ENCODE assay signal across 10 cellular contexts in the genomic region with DNA sequence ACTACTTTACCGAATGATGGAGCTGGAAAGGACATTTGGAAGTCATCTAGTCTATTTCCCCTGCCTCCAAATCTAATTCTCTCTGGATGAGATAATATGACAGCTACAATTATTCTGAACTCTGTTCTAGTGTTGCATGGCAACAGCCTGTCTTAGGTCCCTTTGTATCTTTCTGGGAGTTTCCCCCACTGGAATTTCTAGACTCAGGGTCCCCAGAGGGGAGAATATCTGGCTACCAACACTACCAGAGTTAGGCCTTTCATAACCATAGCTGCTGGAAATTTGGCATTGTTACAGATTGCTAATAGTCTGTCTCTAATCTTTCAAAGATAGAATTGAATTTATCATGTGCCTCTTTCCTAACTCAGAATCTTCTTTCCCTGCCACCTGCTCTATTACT. TPM values are rescaled to one million over a fixed set of nuclear protein-coding genes. Genes with fewer than 3 reads are reported as not detected.
DNase-seq lines count a peak whose midpoint lies in the region; ATAC-seq and TF ChIP-seq lines count a peak whose summit lies in the region.
"Had no signal": no experiment of that assay in that cellular context is flagged by ENCODE, and none has a peak within 500 bp of the region (broad histone marks: within the 10 kb centered on the region; RNA-seq: fewer than 3 reads in every experiment).

No MANE protein-coding gene starts in this region.

- CTCF ChIA-PET in activated CD4-positive, alpha-beta T cell treated with anti-CD3 and anti-CD28 coated beads, Interleukin-2, amount 10 ng/mL, durations not matched to agents 7 days and 5 days (lab: Charles Lee): interaction anchor here (0.9 to 6.4 kb wide), 5 partner anchors 8 to 76 kb away, joined by 3 to 58 read pairs (median 5); no protein-coding TSS in a partner anchor
- CTCF ChIA-PET in activated CD8-positive, alpha-beta T cell treated with anti-CD3 and anti-CD28 coated beads, Interleukin-2, amount 10 ng/mL, durations not matched to agents 7 days and 5 days (lab: Charles Lee): interaction anchor here (0.8 to 3.3 kb wide), 10 partner anchors 15 to 314 kb away, joined by 3 to 18 read pairs (median 4); no protein-coding TSS in a partner anchor

- peak overlapping the region; percentile 93 for H3K27ac ChIP-seq in right cardiac atrium (ENCODE audit: low read length)
- peak overlapping the region; percentile 28 to 92 for H3K27ac ChIP-seq in thoracic aorta

- peak overlapping the region; percentile 93 for H3K4me3 Mint-ChIP-seq in activated CD4-positive, alpha-beta T cell treated with anti-CD3 and anti-CD28 coated beads, Interleukin-2, amount 10 ng/mL, durations not matched to agents 7 days and 5 days
- H3K4me3 Mint-ChIP-seq in activated CD8-positive, alpha-beta T cell treated with anti-CD3 and anti-CD28 coated beads, Interleukin-2, amount 10 ng/mL, durations not matched to agents 7 days and 5 days: peak overlapping the region; percentile 84

- no peak for TF ChIP-seq CTCF in thoracic aorta (IDR thresholded peaks at IDR 0.05)

- ATAC-seq in activated CD8-positive, alpha-beta T cell treated with anti-CD3 and anti-CD28 coated beads, Interleukin-2, amount 10 ng/mL, durations not matched to agents 7 days and 5 days: no peak
- ATAC-seq in right cardiac atrium (peak; percentile 4 to 7), thoracic aorta (ENCODE audit: insufficient number of reproducible peaks, low FRiP score, low read depth) (no peak), HG03460 (IDR thresholded peaks at IDR 0.05; ENCODE audit: unreplicated experiment) (no peak), HG02759 (IDR thresholded peaks at IDR 0.05; ENCODE audit: unreplicated experiment) (no peak)

- intact Hi-C loops in right cardiac atrium (cut with DNase I): no loop called here

- WGBS in right cardiac atrium: 3% methylated on average over 1 of the region's 1 CpG

- no peaks in the 10 kb centered on the region for H3K9me3 ChIP-seq in right cardiac atrium (ENCODE audit: control insufficient read depth, low read length)
- no peaks in the 10 kb centered on the region for H3K9me3 ChIP-seq in thoracic aorta

- H3K27ac Mint-ChIP-seq in activated CD4-positive, alpha-beta T cell treated with anti-CD3 and anti-CD28 coated beads, Interleukin-2, amount 10 ng/mL, durations not matched to agents 7 days and 5 days: peak overlapping the region; percentile 68
- peak overlapping the region; percentile 75 for H3K27ac Mint-ChIP-seq in activated CD8-positive, alpha-beta T cell treated with anti-CD3 and anti-CD28 coated beads, Interleukin-2, amount 10 ng/mL, durations not matched to agents 7 days and 5 days

- peaks cover 11% of the 10 kb centered on the region for H3K4me1 ChIP-seq in right cardiac atrium (ENCODE audit: control insufficient read depth, insufficient read depth, low read length)
- peaks cover 38 to 59% of the 10 kb centered on the region in 2 donors for H3K4me1 ChIP-seq in thoracic aorta (ENCODE audit: control insufficient read depth in 1 of 2, low read depth in 2 of 2)

- H3K4me3 ChIP-seq in right cardiac atrium (ENCODE audit: low read length) (peak overlapping the region; percentile 22), thoracic aorta (peak overlapping the region; percentile 62)

- H3K27me3 ChIP-seq in right cardiac atrium (ENCODE audit: control insufficient read depth, insufficient read depth) (no peaks in the 10 kb centered on the region), thoracic aorta (replicated peaks; ENCODE audit: insufficient read depth) (no peaks in the 10 kb centered on the region)

- DNase-seq in activated CD4-positive, alpha-beta T cell treated with anti-CD3 and anti-CD28 coated beads, Interleukin-2, amount 10 ng/mL, durations not matched to agents 7 days and 5 days: no peak
- no peak for DNase-seq in activated CD4-positive, alpha-beta T cell treated with anti-CD3 and anti-CD28 coated beads, Interleukin-2, amount 50 U/mL, for 4 hours
- no peak for DNase-seq in activated CD8-positive, alpha-beta T cell treated with anti-CD3 and anti-CD28 coated beads, Interleukin-2, amount 10 ng/mL, durations not matched to agents 7 days and 5 days
- DNase-seq in right cardiac atrium: no peak
- no peak for DNase-seq in thoracic aorta (ENCODE audit: low spot score)
- no peak for DNase-seq in NCI-H2196 treated with DMSO at 0.1 percent for 48 hours (lab: John Stamatoyannopoulos, UW; ENCODE audit: unreplicated experiment)
- DNase-seq: amniotic stem cell, T1000 had no signal

- H3K9me3 Mint-ChIP-seq in activated CD4-positive, alpha-beta T cell treated with anti-CD3 and anti-CD28 coated beads, Interleukin-2, amount 10 ng/mL, durations not matched to agents 7 days and 5 days: no peaks in the 10 kb centered on the region
- no peaks in the 10 kb centered on the region for H3K9me3 Mint-ChIP-seq in activated CD8-positive, alpha-beta T cell treated with anti-CD3 and anti-CD28 coated beads, Interleukin-2, amount 10 ng/mL, durations not matched to agents 7 days and 5 days (ENCODE audit: insufficient read depth)

- H3K36me3 ChIP-seq in thoracic aorta: no peaks in the 10 kb centered on the region

- no peaks in the 10 kb centered on the region for H3K27me3 Mint-ChIP-seq in activated CD4-positive, alpha-beta T cell treated with anti-CD3 and anti-CD28 coated beads, Interleukin-2, amount 10 ng/mL, durations not matched to agents 7 days and 5 days
- no peaks in the 10 kb centered on the region for H3K27me3 Mint-ChIP-seq in activated CD8-positive, alpha-beta T cell treated with anti-CD3 and anti-CD28 coated beads, Interleukin-2, amount 10 ng/mL, durations not matched to agents 7 days and 5 days (ENCODE audit: low read depth)

- POLR2A ChIA-PET in activated CD4-positive, alpha-beta T cell treated with anti-CD3 and anti-CD28 coated beads, Interleukin-2, amount 10 ng/mL, durations not matched to agents 7 days and 5 days (lab: Charles Lee): no interaction called here
- POLR2A ChIA-PET in activated CD8-positive, alpha-beta T cell treated with anti-CD3 and anti-CD28 coated beads, Interleukin-2, amount 10 ng/mL, durations not matched to agents 7 days and 5 days (lab: Charles Lee): interaction anchor here (1.0 to 2.0 kb wide), 3 partner anchors 16 to 71 kb away, joined by 3 to 10 read pairs (median 4); no protein-coding TSS in a partner anchor

- peaks cover 59% of the 10 kb centered on the region for H3K4me1 Mint-ChIP-seq in activated CD4-positive, alpha-beta T cell treated with anti-CD3 and anti-CD28 coated beads, Interleukin-2, amount 10 ng/mL, durations not matched to agents 7 days and 5 days
- peaks cover 55% of the 10 kb centered on the region for H3K4me1 Mint-ChIP-seq in activated CD8-positive, alpha-beta T cell treated with anti-CD3 and anti-CD28 coated beads, Interleukin-2, amount 10 ng/mL, durations not matched to agents 7 days and 5 days (ENCODE audit: low read depth)

- peaks cover 69% of the 10 kb centered on the region for H3K36me3 Mint-ChIP-seq in activated CD4-positive, alpha-beta T cell treated with anti-CD3 and anti-CD28 coated beads, Interleukin-2, amount 10 ng/mL, durations not matched to agents 7 days and 5 days (ENCODE audit: low read depth)
- peaks cover 77% of the 10 kb centered on the region for H3K36me3 Mint-ChIP-seq in activated CD8-positive, alpha-beta T cell treated with anti-CD3 and anti-CD28 coated beads, Interleukin-2, amount 10 ng/mL, durations not matched to agents 7 days and 5 days (ENCODE audit: low read depth)

RNA-seq across cellular contexts. Expression of gene MSN, which starts 4.5 kb away (rescaled TPM):
- 100 to 1,000 TPM; 617 to 728 TPM for total RNA-seq in activated CD4-positive, alpha-beta T cell treated with anti-CD3 and anti-CD28 coated beads, Interleukin-2, amount 10 ng/mL, durations not matched to agents 7 days and 5 days
- 100 to 1,000 TPM; 622 to 627 TPM for total RNA-seq in activated CD8-positive, alpha-beta T cell treated with anti-CD3 and anti-CD28 coated beads, Interleukin-2, amount 10 ng/mL, durations not matched to agents 7 days and 5 days
- total RNA-seq in right cardiac atrium (100 to 1,000 TPM; 111 to 201 (median 120) TPM), thoracic aorta (100 to 1,000 TPM; 365 to 428 TPM)
- polyA plus RNA-seq in right cardiac atrium: 78.1 TPM

Comparison
In these comparisons a context has a peak if more than half of its experiments do, and no peak if none do; other contexts are left out.
1. ATAC-seq: peak in right cardiac atrium (2 of 2); none in activated CD8-positive, alpha-beta T cell treated with anti-CD3 and anti-CD28 coated beads, Interleukin-2, amount 10 ng/mL, durations not matched to agents 7 days and 5 days (single experiment), thoracic aorta (single experiment), HG03460 (single experiment) and HG02759 (single experiment).